ENCODE assay signal across 16 cellular contexts in the genomic region with DNA sequence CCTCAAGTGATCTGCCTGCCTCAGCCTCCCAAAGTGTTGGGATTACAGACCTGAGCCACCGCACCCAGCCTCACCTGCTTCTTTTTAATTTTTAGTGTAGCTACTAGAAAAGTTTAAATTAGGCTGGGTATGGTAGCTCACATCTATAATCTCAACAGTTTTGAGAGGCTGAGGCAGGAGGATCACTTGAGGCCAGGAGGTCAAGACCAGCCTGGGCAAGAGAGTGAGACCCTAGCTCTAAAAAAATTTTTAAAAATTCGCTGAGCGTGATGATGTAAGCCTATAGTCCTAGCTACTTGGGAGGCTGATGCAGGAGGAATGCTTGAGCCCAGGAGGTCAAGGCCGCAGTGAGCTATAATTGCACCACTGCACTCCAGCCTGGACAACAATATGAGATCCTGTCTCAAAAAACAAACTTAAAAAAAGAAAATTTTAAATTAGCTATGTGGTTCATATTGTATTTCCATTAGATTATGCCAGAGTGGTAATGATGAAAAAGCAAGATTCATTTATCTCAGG. TPM values are rescaled to one million over a fixed set of nuclear protein-coding genes. Genes with fewer than 3 reads are reported as not detected.
DNase-seq lines count a peak whose midpoint lies in the region; ATAC-seq and TF ChIP-seq lines count a peak whose summit lies in the region.
"Had no signal": no experiment of that assay in that cellular context is flagged by ENCODE, and none has a peak within 500 bp of the region (broad histone marks: within the 10 kb centered on the region; RNA-seq: fewer than 3 reads in every experiment).

No MANE protein-coding gene starts in this region.

- H3K27me3 Mint-ChIP-seq in T-helper 17 cell: no peaks in the 10 kb centered on the region
- peaks cover 0 to 2% (median 0%) of the 10 kb centered on the region in 3 donors for H3K27me3 Mint-ChIP-seq in CD14-positive monocyte (ENCODE audit: low read depth in 3 of 3)
- H3K27me3 Mint-ChIP-seq: CD4-positive, CD25-positive, alpha-beta regulatory T cell had no signal

- no peak overlapping the region for H3K4me3 Mint-ChIP-seq in T-helper 17 cell
- no peak overlapping the region for H3K4me3 Mint-ChIP-seq in CD14-positive monocyte
- H3K4me3 Mint-ChIP-seq: CD4-positive, CD25-positive, alpha-beta regulatory T cell; H9 had no signal

- DNase-seq in SK-N-SH (no peak), T-helper 17 cell (no peak), gastrocnemius medialis (no peak), CD14-positive monocyte (ENCODE audit: low spot score) (no peak), COLO668 (lab: John Stamatoyannopoulos, UW; ENCODE audit: unreplicated experiment) (no peak)
- DNase-seq: AML-193; Calu3; CD4-positive, CD25-positive, alpha-beta regulatory T cell; DMS 273 treated with DMSO at 0.1 percent for 48 hours; GOT3; H9 had no signal

- H3K27ac Mint-ChIP-seq in T-helper 17 cell: peak overlapping the region; percentile 9
- no peak overlapping the region for H3K27ac Mint-ChIP-seq in CD14-positive monocyte
- H3K27ac Mint-ChIP-seq: H9 had no signal

- in situ Hi-C loops in gastrocnemius medialis (cut with MboI; ENCODE audit: low sequenced_read_pairs in 4 of 4): loop anchor here in 1 of 4 donors (25.0 kb wide), 1 partner anchor 745 kb away; no protein-coding TSS in a partner anchor

- H3K9me3 ChIP-seq in SK-N-SH: no peaks in the 10 kb centered on the region
- no peaks in the 10 kb centered on the region for H3K9me3 ChIP-seq in HEK293 (ENCODE audit: control insufficient read depth, insufficient read depth, low read depth, low read length)
- H3K9me3 ChIP-seq in T-helper 17 cell (ENCODE audit: control insufficient read depth, low read length, poor library complexity, severe bottlenecking): no peaks in the 10 kb centered on the region
- H3K9me3 ChIP-seq in gastrocnemius medialis: no peaks in the 10 kb centered on the region
- H3K9me3 ChIP-seq: BLaER1 had no signal

- H3K4me3 ChIP-seq in SK-N-SH (ENCODE audit: low read depth in 2 of 2, low read length in 1 of 2): no peak overlapping the region
- no peak overlapping the region for H3K4me3 ChIP-seq in HEK293 (ENCODE audit: low read depth, low read length)
- no peak overlapping the region for H3K4me3 ChIP-seq in gastrocnemius medialis
- H3K4me3 ChIP-seq: BLaER1 had no signal

- ATAC-seq in SK-N-SH treated with all-trans-retinoic acid at 6 μM for 48 hours: no peak
- ATAC-seq in T-helper 17 cell: no peak
- no peak for ATAC-seq in gastrocnemius medialis
- no peak for ATAC-seq in HG03135 (IDR thresholded peaks at IDR 0.05; ENCODE audit: unreplicated experiment)

- no peak overlapping the region for H3K9ac ChIP-seq in SK-N-SH
- H3K9ac ChIP-seq: BLaER1 had no signal

- intact Hi-C loops in gastrocnemius medialis (cut with DNase I; ENCODE audit: low total_unique reads) (loop anchor here (2.0 kb wide), 1 partner anchor 35 kb away; a partner anchor contains a TSS), CD14-positive monocyte (cut with micrococcal nuclease) (no loop called here)

- H3K27me3 ChIP-seq in SK-N-SH (ENCODE audit: insufficient read depth) (no peaks in the 10 kb centered on the region), gastrocnemius medialis (no peaks in the 10 kb centered on the region)
- H3K27me3 ChIP-seq: BLaER1 had no signal

- H2AFZ ChIP-seq in SK-N-SH (ENCODE audit: low read depth): no peak overlapping the region

- POLR2A ChIA-PET in SK-N-SH (lab: Yijun Ruan, JAX): no interaction called here
- POLR2A ChIA-PET in HEK293 (lab: Yijun Ruan, JAX): no interaction called here

- CTCF ChIA-PET in SK-N-SH (lab: Yijun Ruan, JAX): interaction anchor here (0.8 to 2.4 kb wide), 5 partner anchors 34 to 744 kb away, joined by 3 to 15 read pairs (median 3); a partner anchor contains a TSS
- CTCF ChIA-PET in HEK293 (lab: Yijun Ruan, JAX): interaction anchor here (0.5 to 1.8 kb wide), 4 partner anchors 10 to 301 kb away, joined by 3 to 7 read pairs (median 6); no protein-coding TSS in a partner anchor

- H3K4me1 ChIP-seq in SK-N-SH (ENCODE audit: control insufficient read depth in 1 of 2, insufficient read depth in 2 of 2, low read depth in 1 of 2, low read length in 1 of 2) (peaks cover 6% of the 10 kb centered on the region in 2 experiments; a peak in 2 of 4 replicates), HEK293 (ENCODE audit: control insufficient read depth, insufficient read depth, low read length) (no peaks in the 10 kb centered on the region), gastrocnemius medialis (peaks cover 61 to 74% of the 10 kb centered on the region in 2 donors)

- H3F3A ChIP-seq in SK-N-SH (replicated peaks; ENCODE audit: insufficient read depth): peaks cover 10% of the 10 kb centered on the region

- H3K9me2 ChIP-seq in SK-N-SH: no peaks in the 10 kb centered on the region

- TF ChIP-seq CTCF in SK-N-SH (IDR thresholded peaks at IDR 0.05) (no peak), HEK293 (tag by site-specific recombination; IDR thresholded peaks at IDR 0.05) (no peak), gastrocnemius medialis (IDR thresholded peaks at IDR 0.05 in 4 of 5, conservative IDR thresholded peaks at IDR 0.05 in 1 of 5) (no peak), CD14-positive monocyte (IDR thresholded peaks at IDR 0.05) (no peak)

- peaks cover 16 to 50% of the 10 kb centered on the region in 2 experiments for H3K36me3 ChIP-seq in SK-N-SH (replicated peaks in 1 of 2; ENCODE audit: control insufficient read depth in 1 of 2, insufficient read depth in 2 of 2, low read length in 1 of 2)
- peaks cover 0 to 51% of the 10 kb centered on the region in 2 experiments; a peak in 2 of 3 replicates for H3K36me3 ChIP-seq in HEK293 (ENCODE audit: control insufficient read depth in 2 of 2, insufficient read depth in 1 of 2, low read length in 2 of 2)
- no peaks in the 10 kb centered on the region for H3K36me3 ChIP-seq in gastrocnemius medialis

- 96% methylated on average over 4 of the region's 4 CpGs for WGBS in SK-N-SH (ENCODE audit: low lambda C conversion rate)

- no peaks in the 10 kb centered on the region for H3K9me3 Mint-ChIP-seq in CD14-positive monocyte
- H3K9me3 Mint-ChIP-seq: H9 had no signal

- H3K27ac ChIP-seq in SK-N-SH (ENCODE audit: low read depth in 2 of 2, low read length in 1 of 2): peak overlapping the region in 1 of 2 experiments; percentile 57; a peak in 2 of 4 replicates
- H3K27ac ChIP-seq in HEK293 (ENCODE audit: extremely low read depth, low read depth, low read length): no peak overlapping the region
- H3K27ac ChIP-seq in gastrocnemius medialis: peak overlapping the region; percentile 89 to 95 (median 94)
- H3K27ac ChIP-seq: 22Rv1, BLaER1 had no signal

- H3K4me2 ChIP-seq in SK-N-SH: 0 out of 2 replicates have a peak overlapping the region, but pooled peaks have one; percentile 34
- H3K4me2 ChIP-seq: BLaER1 had no signal

- peaks cover 7% of the 10 kb centered on the region; the same call in 1 of the 2 replicates for H4K20me1 ChIP-seq in SK-N-SH (ENCODE audit: insufficient read depth)

- peaks cover 19% of the 10 kb centered on the region for H3K4me1 Mint-ChIP-seq in T-helper 17 cell
- no peaks in the 10 kb centered on the region for H3K4me1 Mint-ChIP-seq in CD14-positive monocyte
- H3K4me1 Mint-ChIP-seq: H9 had no signal

- no peak for TF ChIP-seq RAD21 in SK-N-SH (IDR thresholded peaks at IDR 0.05; ENCODE audit: low read length)

- no peak for TF ChIP-seq POLR2A in gastrocnemius medialis (IDR thresholded peaks at IDR 0.05)

- no peaks in the 10 kb centered on the region for H3K36me3 Mint-ChIP-seq in T-helper 17 cell (ENCODE audit: low read depth)
- peaks cover 71 to 83% of the 10 kb centered on the region in 2 donors for H3K36me3 Mint-ChIP-seq in CD14-positive monocyte

- no peak for TF ChIP-seq EP300 in SK-N-SH (IDR thresholded peaks at IDR 0.05; ENCODE audit: borderline replicate concordance in 1 of 2, low read depth in 1 of 2, low read length in 1 of 2)

- peaks cover 50% of the 10 kb centered on the region for H3K79me2 ChIP-seq in SK-N-SH (ENCODE audit: insufficient read depth)

TF ChIP-seq in SK-N-SH, 30 proteins besides CTCF, POLR2A, EP300 and RAD21 (continues in another document):
- TF ChIP-seq POLR2AphosphoS5 (IDR thresholded peaks at IDR 0.05; ENCODE audit: low read depth, low read length): no peak
- TF ChIP-seq SMC3 (IDR thresholded peaks at IDR 0.05; ENCODE audit: low read depth, low read length): no peak
- TF ChIP-seq YY1 (IDR thresholded peaks at IDR 0.05; ENCODE audit: low read depth): no peak

TF ChIP-seq in HEK293, 187 proteins besides CTCF, POLR2A, EP300 and RAD21:
- TF ChIP-seq SP7 (tag by site-specific recombination; IDR thresholded peaks at IDR 0.05): no peak
- TF ChIP-seq, protein P1, sequence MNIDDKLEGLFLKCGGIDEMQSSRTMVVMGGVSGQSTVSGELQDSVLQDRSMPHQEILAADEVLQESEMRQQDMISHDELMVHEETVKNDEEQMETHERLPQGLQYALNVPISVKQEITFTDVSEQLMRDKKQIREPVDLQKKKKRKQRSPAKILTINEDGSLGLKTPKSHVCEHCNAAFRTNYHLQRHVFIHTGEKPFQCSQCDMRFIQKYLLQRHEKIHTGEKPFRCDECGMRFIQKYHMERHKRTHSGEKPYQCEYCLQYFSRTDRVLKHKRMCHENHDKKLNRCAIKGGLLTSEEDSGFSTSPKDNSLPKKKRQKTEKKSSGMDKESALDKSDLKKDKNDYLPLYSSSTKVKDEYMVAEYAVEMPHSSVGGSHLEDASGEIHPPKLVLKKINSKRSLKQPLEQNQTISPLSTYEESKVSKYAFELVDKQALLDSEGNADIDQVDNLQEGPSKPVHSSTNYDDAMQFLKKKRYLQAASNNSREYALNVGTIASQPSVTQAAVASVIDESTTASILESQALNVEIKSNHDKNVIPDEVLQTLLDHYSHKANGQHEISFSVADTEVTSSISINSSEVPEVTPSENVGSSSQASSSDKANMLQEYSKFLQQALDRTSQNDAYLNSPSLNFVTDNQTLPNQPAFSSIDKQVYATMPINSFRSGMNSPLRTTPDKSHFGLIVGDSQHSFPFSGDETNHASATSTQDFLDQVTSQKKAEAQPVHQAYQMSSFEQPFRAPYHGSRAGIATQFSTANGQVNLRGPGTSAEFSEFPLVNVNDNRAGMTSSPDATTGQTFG (tag by site-specific recombination; IDR thresholded peaks at IDR 0.05; ENCODE audit: borderline replicate concordance): no peak
- no peak for TF ChIP-seq ZNF785 (tag by site-specific recombination; IDR thresholded peaks at IDR 0.05)
- peak; percentile 27; the same call in 1 of the 2 replicates for TF ChIP-seq ZNF121 (tag by site-specific recombination; IDR thresholded peaks at IDR 0.05)
- no peak for TF ChIP-seq ZNF24 (tag by site-specific recombination; IDR thresholded peaks at IDR 0.05)
TF ChIP-seq in HEK293: peak in this region for 1.

RNA-seq across cellular contexts. Expression of a gene that starts 34.9 kb away (rescaled TPM):
- 37.0 and 39.6 TPM in 2 replicates for polyA plus RNA-seq in SK-N-SH (2012; rRNA removed)
- polyA plus RNA-seq in SK-N-SH (2012; cell fraction: cytosol; rRNA removed): 27.5 and 32.6 TPM in 2 replicates
- polyA plus RNA-seq in SK-N-SH (2012; cell fraction: nucleus; rRNA removed): 39.7 and 55.5 TPM in 2 replicates
- 100 to 1,000 TPM in 1 of 2 donors, 10 to 100 TPM in 1; 87.5 to 103 TPM for total RNA-seq in T-helper 17 cell
- total RNA-seq in gastrocnemius medialis: 10 to 100 TPM; 35.2 to 64.5 (median 51.2) TPM
- polyA plus RNA-seq in CD14-positive monocyte: 10 to 100 TPM; 32.9 to 40.6 TPM

RNA-seq across cellular contexts. Expression of a gene that starts 39.5 kb away (rescaled TPM):
- polyA plus RNA-seq in SK-N-SH (2012; rRNA removed): 15.4 and 15.8 TPM in 2 replicates
- 12.8 and 15.4 TPM in 2 replicates for polyA plus RNA-seq in SK-N-SH (2012; cell fraction: cytosol; rRNA removed)
- polyA plus RNA-seq in SK-N-SH (2012; cell fraction: nucleus; rRNA removed): 7.2 and 10.5 TPM in 2 replicates
- 10 to 100 TPM; 27.8 to 89.7 TPM for total RNA-seq in T-helper 17 cell
- total RNA-seq in gastrocnemius medialis: 10 to 100 TPM; 22.5 to 94.5 (median 78.1) TPM
- 100 to 1,000 TPM in 1 of 2 donors, 10 to 100 TPM in 1; 91.7 to 111 TPM for polyA plus RNA-seq in CD14-positive monocyte
